In genomic region chr14:24113379-24113800, GRCh38 we compare ENCODE assay signal across 9 cellular contexts. TPM values are rescaled to one million over a fixed set of nuclear protein-coding genes. Genes with fewer than 3 reads are reported as not detected.
A peak's percentile ranks its signal among the peaks of the same experiment; 100 is the strongest.
DNase-seq lines count a peak whose midpoint lies in the region; ATAC-seq, FAIRE-seq and TF ChIP-seq lines count a peak whose summit lies in the region.
"Had no signal": no experiment of that assay in that cellular context is flagged by ENCODE, and none has a peak within 500 bp of the region (broad histone marks: within the 10 kb centered on the region; RNA-seq: fewer than 3 reads in every experiment).

No MANE protein-coding gene starts in this region.

- peaks cover 0 to 4% (median 0%) of the 10 kb centered on the region in 5 donors for H3K27me3 Mint-ChIP-seq in naive thymus-derived CD8-positive, alpha-beta T cell

- peak overlapping the region; percentile 95 for H3K27ac ChIP-seq in BLaER1
- H3K27ac ChIP-seq in MM.1S (ENCODE audit: low read length), result peak overlapping the region; percentile 100
- H3K27ac ChIP-seq in coronary artery, result peak overlapping the region; percentile 96 to 98

- peaks cover under 1 to 20% (median 4%) of the 10 kb centered on the region in 3 donors for H3K36me3 Mint-ChIP-seq in naive thymus-derived CD8-positive, alpha-beta T cell

- H3F3A ChIP-seq in MM.1S (ENCODE audit: insufficient read depth, low read length), result peaks cover 22% of the 10 kb centered on the region

- H3K27me3 ChIP-seq in BLaER1 (no peaks in the 10 kb centered on the region), MM.1S (replicated peaks; ENCODE audit: insufficient read depth, low read length) (no peaks in the 10 kb centered on the region)

- no peak for FAIRE-seq in RCC 7860 (lab: Jason Lieb, UNC)
- FAIRE-seq: colon had no signal

- H3K4me1 Mint-ChIP-seq in naive thymus-derived CD8-positive, alpha-beta T cell, result peaks cover 24 to 50% (median 40%) of the 10 kb centered on the region in 4 donors

- H3K36me3 ChIP-seq in BLaER1, result peaks cover 23% of the 10 kb centered on the region
- H3K36me3 ChIP-seq in MM.1S (replicated peaks; ENCODE audit: insufficient read depth, low read length), result no peaks in the 10 kb centered on the region

- H3K4me1 ChIP-seq in BLaER1 (peaks cover 42% of the 10 kb centered on the region), MM.1S (ENCODE audit: low read length) (peaks cover 18% of the 10 kb centered on the region)

- H4K20me1 ChIP-seq in BLaER1 (no peaks in the 10 kb centered on the region), MM.1S (ENCODE audit: insufficient read depth, low read length) (no peaks in the 10 kb centered on the region)

- H3K27ac Mint-ChIP-seq in naive thymus-derived CD8-positive, alpha-beta T cell, result peak overlapping the region; percentile 95 to 100 (median 99)

- H3K4me2 ChIP-seq in BLaER1, result peak overlapping the region; percentile 100
- H3K4me2 ChIP-seq in MM.1S (ENCODE audit: low read depth, low read length), result peak overlapping the region; percentile 84

- no peak for DNase-seq in MM.1S
- no peak for DNase-seq in coronary artery (ENCODE audit: low spot score)
- no peak for DNase-seq in naive thymus-derived CD8-positive, alpha-beta T cell
- no peak for DNase-seq in RCC 7860 (ENCODE audit: low spot score)

- ATAC-seq in naive thymus-derived CD8-positive, alpha-beta T cell, result no peak
- ATAC-seq in HG02981 (IDR thresholded peaks at IDR 0.05; ENCODE audit: unreplicated experiment) (no peak), HG02970 (IDR thresholded peaks at IDR 0.05; ENCODE audit: low FRiP score, unreplicated experiment) (no peak), GM21528 (IDR thresholded peaks at IDR 0.05; ENCODE audit: low FRiP score, unreplicated experiment) (no peak)

- no peak for TF ChIP-seq CTCF in MM.1S (IDR thresholded peaks at IDR 0.05; ENCODE audit: low read length)
- TF ChIP-seq CTCF in coronary artery (IDR thresholded peaks at IDR 0.05), result no peak

- peak overlapping the region; percentile 58; the same call in 1 of the 2 replicates for H2AFZ ChIP-seq in MM.1S (ENCODE audit: low read length)

- peak overlapping the region; percentile 75 for H3K4me3 ChIP-seq in BLaER1
- H3K4me3 ChIP-seq in MM.1S (ENCODE audit: low read length), result peak overlapping the region; percentile 87
- peak overlapping the region; percentile 82 for H3K4me3 ChIP-seq in coronary artery

- H3K9me3 Mint-ChIP-seq in naive thymus-derived CD8-positive, alpha-beta T cell, result peaks cover 0 to 2% (median 0%) of the 10 kb centered on the region in 9 donors

- H3K9ac ChIP-seq in BLaER1 (peak overlapping the region; percentile 87), MM.1S (ENCODE audit: low read length) (peak overlapping the region; percentile 93)

- POLR2A ChIA-PET in naive thymus-derived CD8-positive, alpha-beta T cell (lab: Charles Lee), result interaction anchor here (0.8 to 7.7 kb wide), 19 partner anchors 9 to 827 kb away, joined by 3 to 177 read pairs (median 9); partner anchors contain the start of genes EMC9, IRF9, MDP1 and PCK2

- H3K9me3 ChIP-seq in BLaER1, result no peaks in the 10 kb centered on the region
- no peaks in the 10 kb centered on the region for H3K9me3 ChIP-seq in MM.1S (replicated peaks; ENCODE audit: insufficient read depth, low read length)

- peaks cover 13% of the 10 kb centered on the region for H3K79me2 ChIP-seq in MM.1S (ENCODE audit: low read length)

- no peaks in the 10 kb centered on the region for H3K9me2 ChIP-seq in MM.1S (replicated peaks; ENCODE audit: insufficient read depth, low read length)

- peak overlapping the region; percentile 89 to 99 (median 98) for H3K4me3 Mint-ChIP-seq in naive thymus-derived CD8-positive, alpha-beta T cell

RNA-seq across cellular contexts. Expression of gene DCAF11, which starts 1.2 kb away (rescaled TPM):
- 10 to 100 TPM; 74.1 to 77.1 TPM for total RNA-seq in naive thymus-derived CD8-positive, alpha-beta T cell
- 10 to 100 TPM; 68.0 to 83.8 (median 71.9) TPM for polyA plus RNA-seq in naive thymus-derived CD8-positive, alpha-beta T cell

RNA-seq across cellular contexts. Expression of gene NRL, which starts 1.4 kb away (rescaled TPM):
- 1 to 10 TPM; 2.7 to 3.4 TPM for total RNA-seq in naive thymus-derived CD8-positive, alpha-beta T cell
- 1 to 10 TPM; 3.0 to 3.5 (median 3.1) TPM for polyA plus RNA-seq in naive thymus-derived CD8-positive, alpha-beta T cell

RNA-seq across cellular contexts. Expression of gene FITM1, which starts 17.1 kb away (rescaled TPM):
- total RNA-seq in naive thymus-derived CD8-positive, alpha-beta T cell, result 1 to 10 TPM; 1.9 to 2.2 TPM
- under 1 TPM; 0.52 to 0.60 (median 0.52) TPM for polyA plus RNA-seq in naive thymus-derived CD8-positive, alpha-beta T cell

RNA-seq across cellular contexts. Expression of gene PCK2, which starts 19.3 kb away (rescaled TPM):
- 10 to 100 TPM; 16.5 to 17.4 TPM for total RNA-seq in naive thymus-derived CD8-positive, alpha-beta T cell
- polyA plus RNA-seq in naive thymus-derived CD8-positive, alpha-beta T cell, result 10 to 100 TPM in 2 of 3 donors, 1 to 10 TPM in 1; 8.6 to 11.6 (median 11.3) TPM

RNA-seq across cellular contexts. Expression of gene PSME1, which starts 22.6 kb away (rescaled TPM):
- total RNA-seq in naive thymus-derived CD8-positive, alpha-beta T cell, result 100 to 1,000 TPM; 202 to 203 TPM
- polyA plus RNA-seq in naive thymus-derived CD8-positive, alpha-beta T cell, result 100 to 1,000 TPM; 681 to 767 (median 753) TPM
